Comparison of ENCODE assay signal across 8 cellular contexts in genomic region chr22:31637375-31637937, GRCh38. TPM values are rescaled to one million over a fixed set of nuclear protein-coding genes. Genes with fewer than 3 reads are reported as not detected.
DNase-seq lines count a peak whose midpoint lies in the region; ATAC-seq and TF ChIP-seq lines count a peak whose summit lies in the region.

No MANE protein-coding gene starts in this region.

- H3K4me1 ChIP-seq in adrenal gland (replicated peaks in 1 of 2) (no peaks in the 10 kb centered on the region), uterus (no peaks in the 10 kb centered on the region)

- H3K9me3 Mint-ChIP-seq in activated CD4-positive, alpha-beta T cell treated with anti-CD3 and anti-CD28 coated beads for 36 hours (ENCODE audit: low read depth), result no peaks in the 10 kb centered on the region
- H3K9me3 Mint-ChIP-seq in naive thymus-derived CD8-positive, alpha-beta T cell, result no peaks in the 10 kb centered on the region

- TF ChIP-seq CTCF in adrenal gland (IDR thresholded peaks at IDR 0.05) (peak in 2 of 6 experiments; percentile 12 to 13), uterus (IDR thresholded peaks at IDR 0.05) (no peak)

- H3K27ac ChIP-seq in adrenal gland, result peak overlapping the region in 4 of 5 donors; percentile 31 to 92 (median 68)
- peak overlapping the region in 1 of 2 donors; percentile 17 for H3K27ac ChIP-seq in uterus

- WGBS in adrenal gland, 4 donors, result 69 to 74% (median 71%) methylated on average over 9 to 10 of the region's 10 CpGs

- H3K36me3 ChIP-seq in adrenal gland (replicated peaks in 1 of 2) (no peaks in the 10 kb centered on the region), uterus (no peaks in the 10 kb centered on the region)

- H3K4me1 Mint-ChIP-seq in activated CD4-positive, alpha-beta T cell treated with anti-CD3 and anti-CD28 coated beads for 36 hours, result peaks cover 54% of the 10 kb centered on the region
- H3K4me1 Mint-ChIP-seq in naive thymus-derived CD8-positive, alpha-beta T cell, result peaks cover 15 to 60% (median 46%) of the 10 kb centered on the region in 4 donors

- DNase-seq in activated CD4-positive, alpha-beta T cell treated with anti-CD3 and anti-CD28 coated beads for 36 hours, result peak; percentile 22
- DNase-seq in activated CD4-positive, alpha-beta T cell treated with anti-CD3 and anti-CD28 coated beads for 4 hours, result no peak
- DNase-seq in adrenal gland (no peak), COR-L47 (lab: John Stamatoyannopoulos, UW) (no peak), NCI-H2196 treated with DMSO at 0.1 percent for 48 hours (lab: John Stamatoyannopoulos, UW; ENCODE audit: unreplicated experiment) (no peak), uterus (no peak)
- DNase-seq in naive thymus-derived CD8-positive, alpha-beta T cell, result peak in 1 of 10 donors; percentile 38

- peak overlapping the region; percentile 32 for H3K27ac Mint-ChIP-seq in activated CD4-positive, alpha-beta T cell treated with anti-CD3 and anti-CD28 coated beads for 36 hours
- peak overlapping the region in 8 of 10 donors; percentile 71 to 92 (median 88) for H3K27ac Mint-ChIP-seq in naive thymus-derived CD8-positive, alpha-beta T cell

- H3K9me3 ChIP-seq in adrenal gland (replicated peaks in 1 of 3) (no peaks in the 10 kb centered on the region), uterus (no peaks in the 10 kb centered on the region)

- intact Hi-C loops in activated CD4-positive, alpha-beta T cell treated with anti-CD3 and anti-CD28 coated beads for 36 hours (cut with DNase I, micrococcal nuclease), result loop anchor here in 1 of 2 experiments (10.0 kb wide), 1 partner anchor 553 kb away; the partner anchor contains the start of gene SMTN
- intact Hi-C loops in adrenal gland (cut with DNase I), result no loop called here
- intact Hi-C loops in uterus (cut with DNase I; ENCODE audit: low total_unique reads), result no loop called here

- peak overlapping the region in 2 of 4 donors; percentile 6 to 42 for H3K4me3 ChIP-seq in adrenal gland
- H3K4me3 ChIP-seq in uterus, result no peak overlapping the region

- no peaks in the 10 kb centered on the region for H3K27me3 Mint-ChIP-seq in activated CD4-positive, alpha-beta T cell treated with anti-CD3 and anti-CD28 coated beads for 36 hours
- H3K27me3 Mint-ChIP-seq in naive thymus-derived CD8-positive, alpha-beta T cell, result no peaks in the 10 kb centered on the region

- POLR2A ChIA-PET in activated CD4-positive, alpha-beta T cell treated with anti-CD3 and anti-CD28 coated beads for 36 hours (lab: Charles Lee), result no interaction called here
- POLR2A ChIA-PET in naive thymus-derived CD8-positive, alpha-beta T cell (lab: Charles Lee), result no interaction called here

- TF ChIP-seq POLR2A in adrenal gland (IDR thresholded peaks at IDR 0.05), result no peak
- no peak for TF ChIP-seq POLR2A in uterus (IDR thresholded peaks at IDR 0.05)

- CTCF ChIA-PET in activated CD4-positive, alpha-beta T cell treated with anti-CD3 and anti-CD28 coated beads for 36 hours (lab: Charles Lee), result interaction anchor here (0.5 to 1.4 kb wide), 4 partner anchors 24 to 1200 kb away, joined by 3 to 5 read pairs (median 3); partner anchors contain the start of gene PISD

- H3K27me3 ChIP-seq in adrenal gland (no peaks in the 10 kb centered on the region), uterus (no peaks in the 10 kb centered on the region)

- no peak for ATAC-seq in activated CD4-positive, alpha-beta T cell treated with anti-CD3 and anti-CD28 coated beads for 36 hours
- peak; percentile 45 for ATAC-seq in HG03432 (IDR thresholded peaks at IDR 0.05; ENCODE audit: unreplicated experiment)
- ATAC-seq in naive thymus-derived CD8-positive, alpha-beta T cell, result no peak

- H3K36me3 Mint-ChIP-seq in activated CD4-positive, alpha-beta T cell treated with anti-CD3 and anti-CD28 coated beads for 36 hours (ENCODE audit: low read depth), result peaks cover 6% of the 10 kb centered on the region
- H3K36me3 Mint-ChIP-seq in naive thymus-derived CD8-positive, alpha-beta T cell, result peaks cover 0 to 8% (median 0%) of the 10 kb centered on the region in 3 donors

- H3K4me3 Mint-ChIP-seq in activated CD4-positive, alpha-beta T cell treated with anti-CD3 and anti-CD28 coated beads for 36 hours, result no peak overlapping the region
- H3K4me3 Mint-ChIP-seq in naive thymus-derived CD8-positive, alpha-beta T cell, result peak overlapping the region in 1 of 10 donors; percentile 81

RNA-seq across cellular contexts. Expression of gene PISD, which starts 24.6 kb away (rescaled TPM):
- 10 to 100 TPM; 30.3 to 37.9 TPM for total RNA-seq in activated CD4-positive, alpha-beta T cell treated with anti-CD3 and anti-CD28 coated beads for 36 hours
- 10 to 100 TPM; 42.1 to 99.5 (median 56.6) TPM for total RNA-seq in adrenal gland
- polyA plus RNA-seq in adrenal gland, result 10 to 100 TPM; 25.1 to 87.0 (median 68.7) TPM
- 10 to 100 TPM; 35.2 to 36.6 TPM for total RNA-seq in naive thymus-derived CD8-positive, alpha-beta T cell
- polyA plus RNA-seq in naive thymus-derived CD8-positive, alpha-beta T cell, result 10 to 100 TPM; 12.7 to 21.0 (median 17.7) TPM
- 100 to 1,000 TPM in 1 of 4 donors, 10 to 100 TPM in 3; 21.8 to 205 (median 42.2) TPM for total RNA-seq in uterus
